6 cellular contexts compared by ENCODE assay signal in the genomic region with DNA sequence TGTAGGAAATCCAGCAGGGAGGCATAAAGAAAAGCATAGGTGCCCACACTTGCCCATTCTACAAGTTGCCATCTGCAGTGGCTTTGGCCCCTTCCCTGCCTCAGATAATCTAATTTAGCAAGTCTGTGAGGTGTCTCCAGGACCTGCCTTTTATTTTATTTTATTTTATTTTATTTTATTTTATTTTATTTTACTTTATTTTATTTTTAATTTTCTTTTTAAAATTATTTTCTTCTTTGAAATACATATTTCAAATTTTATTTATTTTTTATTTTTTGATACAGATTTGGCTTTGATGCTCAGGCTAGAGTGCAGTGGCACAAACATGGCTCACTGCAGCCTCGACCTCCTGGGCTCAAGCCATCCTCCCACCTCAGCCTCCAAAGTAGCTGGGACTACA. TPM values are rescaled to one million over a fixed set of nuclear protein-coding genes. Genes with fewer than 3 reads are reported as not detected.
"Had no signal": no experiment of that assay in that cellular context is flagged by ENCODE, and none has a peak within 500 bp of the region (broad histone marks: within the 10 kb centered on the region; RNA-seq: fewer than 3 reads in every experiment).

No MANE protein-coding gene starts in this region.

RNA-seq across cellular contexts. Expression of a gene that starts 51.0 kb away (rescaled TPM):
- total RNA-seq: OCI-LY7, PC-3, PC-9, Peyer's patch, RPMI7951, SK-MEL-5 had no signal
